1 cellular context compared by ENCODE assay signal in the genomic region with DNA sequence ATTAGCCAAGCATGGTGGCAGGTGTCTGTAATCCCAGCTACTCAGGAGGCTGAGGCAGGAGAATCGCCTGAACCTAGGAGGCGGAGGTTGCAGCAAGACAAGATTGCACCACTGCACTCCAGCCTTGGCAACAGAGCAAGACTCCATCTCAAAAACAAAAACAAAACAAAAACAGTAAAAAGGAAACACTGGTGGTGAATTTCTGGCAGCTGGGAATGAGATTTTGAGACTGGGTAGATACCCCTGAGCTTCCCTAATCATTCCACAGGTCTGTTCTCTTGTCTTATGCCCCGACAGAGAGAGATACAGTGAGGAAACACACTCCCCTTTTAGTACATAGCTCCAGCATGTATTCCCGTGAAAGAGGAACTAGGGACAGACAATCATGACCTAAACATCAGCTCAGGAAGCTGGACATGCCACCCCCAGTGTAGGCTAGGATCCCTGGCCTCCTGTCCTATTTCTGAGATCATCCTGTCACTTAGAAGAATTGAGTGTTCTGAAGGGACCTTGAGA.
TF ChIP-seq lines count a peak whose summit lies in the region.

No MANE protein-coding gene starts in this region.

TF ChIP-seq in GM12878, 131 proteins besides CTCF, POLR2A, EP300 and RAD21:
- TF ChIP-seq NR2C2 (IDR thresholded peaks at IDR 0.05; ENCODE audit: borderline replicate concordance, control insufficient read depth, insufficient read length, low read depth) = no peak
- TF ChIP-seq ATF7 (IDR thresholded peaks at IDR 0.05; ENCODE audit: low read depth) = no peak
- TF ChIP-seq PML (IDR thresholded peaks at IDR 0.05; ENCODE audit: low read length) = no peak
- TF ChIP-seq ZZZ3 (IDR thresholded peaks at IDR 0.05; ENCODE audit: control insufficient read depth, insufficient read length, low read depth) = no peak
- TF ChIP-seq HDAC6 (IDR thresholded peaks at IDR 0.05; ENCODE audit: unreplicated experiment) = no peak
- TF ChIP-seq SMAD5 (IDR thresholded peaks at IDR 0.05; ENCODE audit: low read depth) = no peak
- TF ChIP-seq, protein P1, sequence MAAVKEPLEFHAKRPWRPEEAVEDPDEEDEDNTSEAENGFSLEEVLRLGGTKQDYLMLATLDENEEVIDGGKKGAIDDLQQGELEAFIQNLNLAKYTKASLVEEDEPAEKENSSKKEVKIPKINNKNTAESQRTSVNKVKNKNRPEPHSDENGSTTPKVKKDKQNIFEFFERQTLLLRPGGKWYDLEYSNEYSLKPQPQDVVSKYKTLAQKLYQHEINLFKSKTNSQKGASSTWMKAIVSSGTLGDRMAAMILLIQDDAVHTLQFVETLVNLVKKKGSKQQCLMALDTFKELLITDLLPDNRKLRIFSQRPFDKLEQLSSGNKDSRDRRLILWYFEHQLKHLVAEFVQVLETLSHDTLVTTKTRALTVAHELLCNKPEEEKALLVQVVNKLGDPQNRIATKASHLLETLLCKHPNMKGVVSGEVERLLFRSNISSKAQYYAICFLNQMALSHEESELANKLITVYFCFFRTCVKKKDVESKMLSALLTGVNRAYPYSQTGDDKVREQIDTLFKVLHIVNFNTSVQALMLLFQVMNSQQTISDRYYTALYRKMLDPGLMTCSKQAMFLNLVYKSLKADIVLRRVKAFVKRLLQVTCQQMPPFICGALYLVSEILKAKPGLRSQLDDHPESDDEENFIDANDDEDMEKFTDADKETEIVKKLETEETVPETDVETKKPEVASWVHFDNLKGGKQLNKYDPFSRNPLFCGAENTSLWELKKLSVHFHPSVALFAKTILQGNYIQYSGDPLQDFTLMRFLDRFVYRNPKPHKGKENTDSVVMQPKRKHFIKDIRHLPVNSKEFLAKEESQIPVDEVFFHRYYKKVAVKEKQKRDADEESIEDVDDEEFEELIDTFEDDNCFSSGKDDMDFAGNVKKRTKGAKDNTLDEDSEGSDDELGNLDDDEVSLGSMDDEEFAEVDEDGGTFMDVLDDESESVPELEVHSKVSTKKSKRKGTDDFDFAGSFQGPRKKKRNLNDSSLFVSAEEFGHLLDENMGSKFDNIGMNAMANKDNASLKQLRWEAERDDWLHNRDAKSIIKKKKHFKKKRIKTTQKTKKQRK (IDR thresholded peaks at IDR 0.05; ENCODE audit: low read depth, low read length) = no peak
- no peak for TF ChIP-seq SUZ12 (IDR thresholded peaks at IDR 0.05; ENCODE audit: unreplicated experiment)
- no peak for TF ChIP-seq SRF (IDR thresholded peaks at IDR 0.05; ENCODE audit: low read depth in 2 of 2, low read length in 2 of 2)
- no peak for TF ChIP-seq KAT2A (conservative IDR thresholded peaks at IDR 0.05; ENCODE audit: control insufficient read depth, low read depth, low read length)
- TF ChIP-seq, protein P2, sequence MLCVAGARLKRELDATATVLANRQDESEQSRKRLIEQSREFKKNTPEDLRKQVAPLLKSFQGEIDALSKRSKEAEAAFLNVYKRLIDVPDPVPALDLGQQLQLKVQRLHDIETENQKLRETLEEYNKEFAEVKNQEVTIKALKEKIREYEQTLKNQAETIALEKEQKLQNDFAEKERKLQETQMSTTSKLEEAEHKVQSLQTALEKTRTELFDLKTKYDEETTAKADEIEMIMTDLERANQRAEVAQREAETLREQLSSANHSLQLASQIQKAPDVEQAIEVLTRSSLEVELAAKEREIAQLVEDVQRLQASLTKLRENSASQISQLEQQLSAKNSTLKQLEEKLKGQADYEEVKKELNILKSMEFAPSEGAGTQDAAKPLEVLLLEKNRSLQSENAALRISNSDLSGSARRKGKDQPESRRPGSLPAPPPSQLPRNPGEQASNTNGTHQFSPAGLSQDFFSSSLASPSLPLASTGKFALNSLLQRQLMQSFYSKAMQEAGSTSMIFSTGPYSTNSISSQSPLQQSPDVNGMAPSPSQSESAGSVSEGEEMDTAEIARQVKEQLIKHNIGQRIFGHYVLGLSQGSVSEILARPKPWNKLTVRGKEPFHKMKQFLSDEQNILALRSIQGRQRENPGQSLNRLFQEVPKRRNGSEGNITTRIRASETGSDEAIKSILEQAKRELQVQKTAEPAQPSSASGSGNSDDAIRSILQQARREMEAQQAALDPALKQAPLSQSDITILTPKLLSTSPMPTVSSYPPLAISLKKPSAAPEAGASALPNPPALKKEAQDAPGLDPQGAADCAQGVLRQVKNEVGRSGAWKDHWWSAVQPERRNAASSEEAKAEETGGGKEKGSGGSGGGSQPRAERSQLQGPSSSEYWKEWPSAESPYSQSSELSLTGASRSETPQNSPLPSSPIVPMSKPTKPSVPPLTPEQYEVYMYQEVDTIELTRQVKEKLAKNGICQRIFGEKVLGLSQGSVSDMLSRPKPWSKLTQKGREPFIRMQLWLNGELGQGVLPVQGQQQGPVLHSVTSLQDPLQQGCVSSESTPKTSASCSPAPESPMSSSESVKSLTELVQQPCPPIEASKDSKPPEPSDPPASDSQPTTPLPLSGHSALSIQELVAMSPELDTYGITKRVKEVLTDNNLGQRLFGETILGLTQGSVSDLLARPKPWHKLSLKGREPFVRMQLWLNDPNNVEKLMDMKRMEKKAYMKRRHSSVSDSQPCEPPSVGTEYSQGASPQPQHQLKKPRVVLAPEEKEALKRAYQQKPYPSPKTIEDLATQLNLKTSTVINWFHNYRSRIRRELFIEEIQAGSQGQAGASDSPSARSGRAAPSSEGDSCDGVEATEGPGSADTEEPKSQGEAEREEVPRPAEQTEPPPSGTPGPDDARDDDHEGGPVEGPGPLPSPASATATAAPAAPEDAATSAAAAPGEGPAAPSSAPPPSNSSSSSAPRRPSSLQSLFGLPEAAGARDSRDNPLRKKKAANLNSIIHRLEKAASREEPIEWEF (IDR thresholded peaks at IDR 0.05; ENCODE audit: insufficient replicate concordance, low read depth, low read length) = no peak
- TF ChIP-seq, protein P3, sequence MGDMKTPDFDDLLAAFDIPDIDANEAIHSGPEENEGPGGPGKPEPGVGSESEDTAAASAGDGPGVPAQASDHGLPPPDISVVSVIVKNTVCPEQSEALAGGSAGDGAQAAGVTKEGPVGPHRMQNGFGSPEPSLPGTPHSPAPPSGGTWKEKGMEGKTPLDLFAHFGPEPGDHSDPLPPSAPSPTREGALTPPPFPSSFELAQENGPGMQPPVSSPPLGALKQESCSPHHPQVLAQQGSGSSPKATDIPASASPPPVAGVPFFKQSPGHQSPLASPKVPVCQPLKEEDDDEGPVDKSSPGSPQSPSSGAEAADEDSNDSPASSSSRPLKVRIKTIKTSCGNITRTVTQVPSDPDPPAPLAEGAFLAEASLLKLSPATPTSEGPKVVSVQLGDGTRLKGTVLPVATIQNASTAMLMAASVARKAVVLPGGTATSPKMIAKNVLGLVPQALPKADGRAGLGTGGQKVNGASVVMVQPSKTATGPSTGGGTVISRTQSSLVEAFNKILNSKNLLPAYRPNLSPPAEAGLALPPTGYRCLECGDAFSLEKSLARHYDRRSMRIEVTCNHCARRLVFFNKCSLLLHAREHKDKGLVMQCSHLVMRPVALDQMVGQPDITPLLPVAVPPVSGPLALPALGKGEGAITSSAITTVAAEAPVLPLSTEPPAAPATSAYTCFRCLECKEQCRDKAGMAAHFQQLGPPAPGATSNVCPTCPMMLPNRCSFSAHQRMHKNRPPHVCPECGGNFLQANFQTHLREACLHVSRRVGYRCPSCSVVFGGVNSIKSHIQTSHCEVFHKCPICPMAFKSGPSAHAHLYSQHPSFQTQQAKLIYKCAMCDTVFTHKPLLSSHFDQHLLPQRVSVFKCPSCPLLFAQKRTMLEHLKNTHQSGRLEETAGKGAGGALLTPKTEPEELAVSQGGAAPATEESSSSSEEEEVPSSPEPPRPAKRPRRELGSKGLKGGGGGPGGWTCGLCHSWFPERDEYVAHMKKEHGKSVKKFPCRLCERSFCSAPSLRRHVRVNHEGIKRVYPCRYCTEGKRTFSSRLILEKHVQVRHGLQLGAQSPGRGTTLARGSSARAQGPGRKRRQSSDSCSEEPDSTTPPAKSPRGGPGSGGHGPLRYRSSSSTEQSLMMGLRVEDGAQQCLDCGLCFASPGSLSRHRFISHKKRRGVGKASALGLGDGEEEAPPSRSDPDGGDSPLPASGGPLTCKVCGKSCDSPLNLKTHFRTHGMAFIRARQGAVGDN (IDR thresholded peaks at IDR 0.05) = no peak
- no peak for TF ChIP-seq ZNF384 (IDR thresholded peaks at IDR 0.05; ENCODE audit: borderline replicate concordance, low read depth, low read length)
- no peak for TF ChIP-seq EZH2 (IDR thresholded peaks at IDR 0.05; ENCODE audit: borderline replicate concordance, control insufficient read depth, low read depth, low read length)
- no peak for TF ChIP-seq MTA2 (IDR thresholded peaks at IDR 0.05; ENCODE audit: low read depth)
- no peak for TF ChIP-seq SMARCA5 (IDR thresholded peaks at IDR 0.05)
- TF ChIP-seq, protein P4, sequence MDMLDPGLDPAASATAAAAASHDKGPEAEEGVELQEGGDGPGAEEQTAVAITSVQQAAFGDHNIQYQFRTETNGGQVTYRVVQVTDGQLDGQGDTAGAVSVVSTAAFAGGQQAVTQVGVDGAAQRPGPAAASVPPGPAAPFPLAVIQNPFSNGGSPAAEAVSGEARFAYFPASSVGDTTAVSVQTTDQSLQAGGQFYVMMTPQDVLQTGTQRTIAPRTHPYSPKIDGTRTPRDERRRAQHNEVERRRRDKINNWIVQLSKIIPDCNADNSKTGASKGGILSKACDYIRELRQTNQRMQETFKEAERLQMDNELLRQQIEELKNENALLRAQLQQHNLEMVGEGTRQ (IDR thresholded peaks at IDR 0.05; ENCODE audit: borderline replicate concordance, low read depth, low read length) = no peak
